Comparison of ENCODE assay signal across 7 cellular contexts in genomic region chr10:60646966-60647796, GRCh38.
DNase-seq lines count a peak whose midpoint lies in the region; ATAC-seq, FAIRE-seq and TF ChIP-seq lines count a peak whose summit lies in the region.

No MANE protein-coding gene starts in this region.

- no peak overlapping the region for H4K8ac ChIP-seq in mesenchymal stem cell (ENCODE audit: low read length)

- no peaks in the 10 kb centered on the region for H3K36me3 ChIP-seq in SK-N-MC (ENCODE audit: insufficient read depth, low read length)
- no peaks in the 10 kb centered on the region for H3K36me3 ChIP-seq in mesenchymal stem cell (ENCODE audit: control insufficient read depth in 1 of 2, insufficient read depth in 2 of 2, low read depth in 1 of 2, low read length in 2 of 2)

- no peak overlapping the region for H2BK5ac ChIP-seq in mesenchymal stem cell (ENCODE audit: low read depth, low read length, poor library complexity, severe bottlenecking)

- H2AFZ ChIP-seq in mesenchymal stem cell (ENCODE audit: low read depth, low read length) = no peak overlapping the region

- H2BK120ac ChIP-seq in mesenchymal stem cell (ENCODE audit: low read depth, low read length) = no peak overlapping the region

- peak; percentile 63 for TF ChIP-seq CTCF in choroid plexus epithelial cell (conservative IDR thresholded peaks at IDR 0.05; ENCODE audit: low read depth, low read length)

- no peak overlapping the region for H3K27ac ChIP-seq in SK-N-MC
- no peak overlapping the region for H3K27ac ChIP-seq in mesenchymal stem cell (ENCODE audit: low read length, poor library complexity, severe bottlenecking)

- H2BK15ac ChIP-seq in mesenchymal stem cell (ENCODE audit: low read depth, poor library complexity, severe bottlenecking) = no peak overlapping the region

- H3K9me3 ChIP-seq in SK-N-MC (ENCODE audit: low read depth, low read length) (no peaks in the 10 kb centered on the region), mesenchymal stem cell (ENCODE audit: control insufficient read depth, low read length) (no peaks in the 10 kb centered on the region)

- H3K9ac ChIP-seq in SK-N-MC (ENCODE audit: insufficient read length) (no peak overlapping the region), mesenchymal stem cell (ENCODE audit: low read length) (no peak overlapping the region)

- no peak overlapping the region for H3K4me2 ChIP-seq in mesenchymal stem cell (ENCODE audit: low read length, poor library complexity, severe bottlenecking)

- H3K79me1 ChIP-seq in mesenchymal stem cell (replicated peaks; ENCODE audit: low read length, poor library complexity, severe bottlenecking) = no peaks in the 10 kb centered on the region

- H2BK12ac ChIP-seq in mesenchymal stem cell (ENCODE audit: low read length in 2 of 2) = no peak overlapping the region

- no peak for FAIRE-seq in urothelium cell line (lab: Jason Lieb, UNC)

- no peak overlapping the region for H3K18ac ChIP-seq in mesenchymal stem cell (ENCODE audit: low read depth in 1 of 2, low read length in 2 of 2)

- no peak overlapping the region for H3K23ac ChIP-seq in mesenchymal stem cell (ENCODE audit: low read length in 2 of 2)

- peak; percentile 56 for ATAC-seq in GM19043 (IDR thresholded peaks at IDR 0.05; ENCODE audit: low read depth, unreplicated experiment)

- no peak overlapping the region for H4K91ac ChIP-seq in mesenchymal stem cell (ENCODE audit: low read length)

- H3K27me3 ChIP-seq in mesenchymal stem cell (ENCODE audit: control insufficient read depth in 1 of 2, insufficient read depth in 1 of 2, low read length in 2 of 2) = no peaks in the 10 kb centered on the region

- 43% methylated on average over 3 of the region's 6 CpGs for WGBS in mesenchymal stem cell

- H3K4me1 ChIP-seq in mesenchymal stem cell (ENCODE audit: control insufficient read depth, insufficient read depth, low read depth, low read length) = no peaks in the 10 kb centered on the region

- no peak overlapping the region for H3K4ac ChIP-seq in mesenchymal stem cell (ENCODE audit: low read depth in 1 of 2, low read length in 2 of 2)

- no peak overlapping the region for H3K14ac ChIP-seq in mesenchymal stem cell (ENCODE audit: low read length in 2 of 2)

- DNase-seq in DMS53 treated with DMSO at 0.1 percent for 48 hours (lab: John Stamatoyannopoulos, UW; ENCODE audit: unreplicated experiment) (peak; percentile 62), HS-27A (ENCODE audit: low read depth) (peak; percentile 14), SK-N-MC (ENCODE audit: low read depth, low spot score) (peak; percentile 22), choroid plexus epithelial cell (ENCODE audit: low read depth) (peak; percentile 87), mesenchymal stem cell (peak; percentile 66), urothelium cell line (ENCODE audit: low spot score) (peak; percentile 44)

- no peak overlapping the region for H2AK5ac ChIP-seq in mesenchymal stem cell (ENCODE audit: low read length, severe bottlenecking)

- H3K4me3 ChIP-seq in SK-N-MC = no peak overlapping the region
- H3K4me3 ChIP-seq in choroid plexus epithelial cell (ENCODE audit: low read depth, low read length) = no peak overlapping the region
- no peak overlapping the region for H3K4me3 ChIP-seq in mesenchymal stem cell (ENCODE audit: insufficient read depth in 1 of 2, low read depth in 1 of 2, low read length in 2 of 2)

Comparison
In these comparisons a context has a peak if more than half of its experiments do, and no peak if none do; other contexts are left out.
1. DNase-seq: peak in every context shown above with its lines; median percentile 87 in choroid plexus epithelial cell; 66 in mesenchymal stem cell; 62 in DMS53 treated with DMSO at 0.1 percent for 48 hours; 44 in urothelium cell line; 22 in SK-N-MC; 14 in HS-27A.